ENCODE assay signal across 10 cellular contexts in the genomic region with DNA sequence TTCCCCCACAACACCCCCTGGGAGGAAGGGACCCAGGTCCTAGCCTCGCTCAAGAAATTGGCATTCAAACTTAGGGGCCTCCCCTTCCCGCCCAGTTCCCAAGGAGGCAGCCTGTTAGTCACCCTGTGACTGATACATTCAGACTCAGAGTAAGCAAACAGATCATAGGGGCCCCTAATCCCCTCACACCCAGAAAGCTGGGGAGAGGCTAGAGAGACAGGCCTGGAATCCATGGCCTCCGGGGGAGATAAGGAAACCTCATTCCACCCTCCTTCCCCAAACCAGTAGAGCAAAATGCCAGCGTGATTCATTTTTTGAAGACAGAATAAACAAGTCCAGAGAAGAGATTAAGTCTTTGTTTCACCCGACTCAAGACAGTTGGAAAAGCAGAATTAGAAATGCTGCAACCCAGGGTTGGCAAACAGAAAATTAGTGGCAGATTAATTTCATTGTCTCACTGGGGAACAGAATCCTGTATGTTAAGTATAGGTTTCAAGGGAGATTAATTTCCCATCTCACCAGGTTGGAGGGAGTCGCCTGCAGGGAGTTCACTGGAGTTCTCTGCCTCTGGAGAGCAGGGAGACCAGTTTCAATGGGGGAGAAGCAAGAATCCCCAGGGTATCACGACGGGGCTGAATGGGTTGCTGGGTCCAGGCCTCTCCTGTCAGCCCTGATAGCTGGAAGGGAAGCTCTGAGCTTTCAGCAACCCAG.
DNase-seq lines count a peak whose midpoint lies in the region; ATAC-seq and TF ChIP-seq lines count a peak whose summit lies in the region.
"Had no signal": no experiment of that assay in that cellular context is flagged by ENCODE, and none has a peak within 500 bp of the region (broad histone marks: within the 10 kb centered on the region; RNA-seq: fewer than 3 reads in every experiment).

No MANE protein-coding gene starts in this region.

- DNase-seq in CD4-positive, CD25-positive, alpha-beta regulatory T cell, result no peak
- DNase-seq in HS-5 (ENCODE audit: low read depth) (peak; percentile 87), left lung (no peak), ureter (ENCODE audit: low spot score) (no peak), transverse colon (no peak)
- DNase-seq in activated naive CD4-positive, alpha-beta T cell treated with anti-CD3 and anti-CD28 coated beads for 36 hours, result peak; percentile 88
- DNase-seq: activated CD8-positive, alpha-beta memory T cell treated with anti-CD3 and anti-CD28 coated beads for 24 hours had no signal

- ATAC-seq in CD4-positive, CD25-positive, alpha-beta regulatory T cell (ENCODE audit: low read depth in 2 of 2), result no peak
- ATAC-seq in left lung, result peak; percentile 21
- no peak for ATAC-seq in GM21576 (IDR thresholded peaks at IDR 0.05; ENCODE audit: unreplicated experiment)
- ATAC-seq in HG03196 (IDR thresholded peaks at IDR 0.05; ENCODE audit: unreplicated experiment), result no peak

- in situ Hi-C loops in transverse colon (cut with MboI; ENCODE audit: low pct_ligation_motif_present in 1 of 4, low pct_unique_long_range_greater_than_20kb in 1 of 4, low sequenced_read_pairs in 3 of 4), result no loop called here

- peaks cover 0 to 1% (median 0%) of the 10 kb centered on the region in 7 donors for H3K9me3 Mint-ChIP-seq in CD4-positive, CD25-positive, alpha-beta regulatory T cell
- no peaks in the 10 kb centered on the region for H3K9me3 Mint-ChIP-seq in activated naive CD4-positive, alpha-beta T cell treated with anti-CD3 and anti-CD28 coated beads for 36 hours

- no peak for TF ChIP-seq EP300 in transverse colon (IDR thresholded peaks at IDR 0.05; ENCODE audit: low read depth)

- H3K4me1 ChIP-seq in CD4-positive, CD25-positive, alpha-beta regulatory T cell (ENCODE audit: control insufficient read depth, insufficient read depth, low read length, poor library complexity, severe bottlenecking), result peaks cover 39% of the 10 kb centered on the region
- H3K4me1 ChIP-seq in left lung, result peaks cover 21 to 52% of the 10 kb centered on the region in 2 donors
- peaks cover 0 to 23% (median 2%) of the 10 kb centered on the region in 4 donors for H3K4me1 ChIP-seq in transverse colon
- H3K4me1 ChIP-seq: parathyroid adenoma had no signal

- H3K36me3 ChIP-seq in CD4-positive, CD25-positive, alpha-beta regulatory T cell (ENCODE audit: control insufficient read depth, insufficient read depth, low read length), result no peaks in the 10 kb centered on the region
- H3K36me3 ChIP-seq in left lung (no peaks in the 10 kb centered on the region), transverse colon (no peaks in the 10 kb centered on the region)

- peak overlapping the region; percentile 25 to 89 (median 44) for H3K27ac Mint-ChIP-seq in CD4-positive, CD25-positive, alpha-beta regulatory T cell
- H3K27ac Mint-ChIP-seq in activated naive CD4-positive, alpha-beta T cell treated with anti-CD3 and anti-CD28 coated beads for 36 hours, result peak overlapping the region; percentile 82

- H3K4me3 Mint-ChIP-seq in CD4-positive, CD25-positive, alpha-beta regulatory T cell, result peak overlapping the region in 2 of 4 donors; percentile 7 to 45
- H3K4me3 Mint-ChIP-seq in activated naive CD4-positive, alpha-beta T cell treated with anti-CD3 and anti-CD28 coated beads for 36 hours, result no peak overlapping the region

- TF ChIP-seq CTCF in left lung (IDR thresholded peaks at IDR 0.05) (no peak), transverse colon (IDR thresholded peaks at IDR 0.05) (no peak)

- TF ChIP-seq POLR2A in transverse colon (IDR thresholded peaks at IDR 0.05), result no peak

- H3K4me3 ChIP-seq in CD4-positive, CD25-positive, alpha-beta regulatory T cell (ENCODE audit: low read depth, low read length), result no peak overlapping the region
- H3K4me3 ChIP-seq in left lung, result no peak overlapping the region
- H3K4me3 ChIP-seq in transverse colon, result no peak overlapping the region

- peaks cover 15 to 87% (median 35%) of the 10 kb centered on the region in 4 donors for H3K4me1 Mint-ChIP-seq in CD4-positive, CD25-positive, alpha-beta regulatory T cell
- peaks cover 64% of the 10 kb centered on the region for H3K4me1 Mint-ChIP-seq in activated naive CD4-positive, alpha-beta T cell treated with anti-CD3 and anti-CD28 coated beads for 36 hours (ENCODE audit: low read depth)

- intact Hi-C loops in activated naive CD4-positive, alpha-beta T cell treated with anti-CD3 and anti-CD28 coated beads for 36 hours (cut with micrococcal nuclease), result loop anchor here (5.0 kb wide), 2 partner anchors 353 to 918 kb away; no protein-coding TSS in a partner anchor
- intact Hi-C loops in left lung (cut with DNase I), result no loop called here
- intact Hi-C loops in transverse colon (cut with DNase I; ENCODE audit: low total_unique reads), result no loop called here

- 36 to 62% methylated on average over 6 to 8 of the region's 8 CpGs for WGBS in transverse colon (ENCODE audit: low coverage in 1 of 2), 2 donors

- H3K27ac ChIP-seq in CD4-positive, CD25-positive, alpha-beta regulatory T cell (ENCODE audit: insufficient read depth, low read length, poor library complexity, severe bottlenecking), result no peak overlapping the region
- H3K27ac ChIP-seq in left lung (no peak overlapping the region), transverse colon (no peak overlapping the region)
- H3K27ac ChIP-seq: parathyroid adenoma had no signal

- CTCF ChIA-PET in activated naive CD4-positive, alpha-beta T cell treated with anti-CD3 and anti-CD28 coated beads for 36 hours (lab: Charles Lee), result interaction anchor here (0.9 to 1.2 kb wide), 2 partner anchors 10 to 60 kb away, joined by 4 read pairs; no protein-coding TSS in a partner anchor

- H3K27me3 ChIP-seq in CD4-positive, CD25-positive, alpha-beta regulatory T cell (ENCODE audit: control insufficient read depth, insufficient read depth, low read length), result no peaks in the 10 kb centered on the region
- H3K27me3 ChIP-seq in left lung, result no peaks in the 10 kb centered on the region
- H3K27me3 ChIP-seq in transverse colon, result no peaks in the 10 kb centered on the region

- H3K27me3 Mint-ChIP-seq in CD4-positive, CD25-positive, alpha-beta regulatory T cell, result peaks cover 8% of the 10 kb centered on the region
- H3K27me3 Mint-ChIP-seq in activated naive CD4-positive, alpha-beta T cell treated with anti-CD3 and anti-CD28 coated beads for 36 hours (ENCODE audit: low read depth), result peaks cover 1% of the 10 kb centered on the region

- no peaks in the 10 kb centered on the region for H3K36me3 Mint-ChIP-seq in CD4-positive, CD25-positive, alpha-beta regulatory T cell
- H3K36me3 Mint-ChIP-seq in activated naive CD4-positive, alpha-beta T cell treated with anti-CD3 and anti-CD28 coated beads for 36 hours (ENCODE audit: low read depth), result no peaks in the 10 kb centered on the region

- H3K9me3 ChIP-seq in CD4-positive, CD25-positive, alpha-beta regulatory T cell (ENCODE audit: control insufficient read depth in 2 of 2, low read length in 2 of 2), result no peaks in the 10 kb centered on the region
- no peaks in the 10 kb centered on the region for H3K9me3 ChIP-seq in left lung
- H3K9me3 ChIP-seq in transverse colon, result no peaks in the 10 kb centered on the region

Comparison
In these comparisons a context has a peak if more than half of its experiments do, and no peak if none do; other contexts are left out.
1. DNase-seq: peak in HS-5 (single experiment) and activated naive CD4-positive, alpha-beta T cell treated with anti-CD3 and anti-CD28 coated beads for 36 hours (single experiment); none in CD4-positive, CD25-positive, alpha-beta regulatory T cell (0 of 3), left lung (0 of 2), ureter (single experiment) and transverse colon (single experiment).